16 cellular contexts compared by ENCODE assay signal in genomic region chr12:15364221-15365170, GRCh38. TPM values are rescaled to one million over a fixed set of nuclear protein-coding genes. Genes with fewer than 3 reads are reported as not detected.
DNase-seq lines count a peak whose midpoint lies in the region; ATAC-seq and TF ChIP-seq lines count a peak whose summit lies in the region.
"Had no signal": no experiment of that assay in that cellular context is flagged by ENCODE, and none has a peak within 500 bp of the region (broad histone marks: within the 10 kb centered on the region; RNA-seq: fewer than 3 reads in every experiment).

No MANE protein-coding gene starts in this region.

- CTCF ChIA-PET in A673 (lab: Charles Lee), result no interaction called here
- CTCF ChIA-PET in SK-N-SH (lab: Yijun Ruan, JAX), result interaction anchor here (0.7 to 1.5 kb wide), 2 partner anchors 89 to 397 kb away, joined by 3 to 4 read pairs; no protein-coding TSS in a partner anchor

- H3K27ac ChIP-seq in A673 (ENCODE audit: low read depth, low read length, poor library complexity, severe bottlenecking) (no peak overlapping the region), SK-N-SH (ENCODE audit: low read depth in 2 of 2, low read length in 1 of 2) (peak overlapping the region in 1 of 2 experiments; percentile 11; a peak in 1 of 4 replicates), foreskin keratinocyte (no peak overlapping the region), left lung (no peak overlapping the region)
- H3K27ac ChIP-seq: coronary artery, lower lobe of right lung, SK-N-MC, testis had no signal

- H3K9me3 ChIP-seq in A673 (ENCODE audit: low read depth, low read length, poor library complexity, severe bottlenecking) (no peaks in the 10 kb centered on the region), SK-N-SH (no peaks in the 10 kb centered on the region), left lung (no peaks in the 10 kb centered on the region)
- H3K9me3 ChIP-seq: lower lobe of right lung, testis had no signal

- H3K4me3 ChIP-seq in A673 (ENCODE audit: low read depth, low read length, poor library complexity, severe bottlenecking) (no peak overlapping the region), LNCaP clone FGC (ENCODE audit: low read depth, low read length) (no peak overlapping the region), SK-N-SH (ENCODE audit: low read depth in 2 of 2, low read length in 1 of 2) (no peak overlapping the region), left lung (no peak overlapping the region)
- H3K4me3 ChIP-seq: coronary artery, lower lobe of right lung, SK-N-MC, testis had no signal

- H3K9ac ChIP-seq in SK-N-SH, result no peak overlapping the region

- TF ChIP-seq CTCF in A673 (conservative IDR thresholded peaks at IDR 0.05; ENCODE audit: low read depth, low read length) (no peak), LNCaP clone FGC (IDR thresholded peaks at IDR 0.05; ENCODE audit: control insufficient read depth, extremely low read depth, insufficient read depth) (no peak), SK-N-SH (IDR thresholded peaks at IDR 0.05) (no peak), foreskin keratinocyte (conservative IDR thresholded peaks at IDR 0.05) (no peak), left lung (IDR thresholded peaks at IDR 0.05) (no peak)

- H4K20me1 ChIP-seq in SK-N-SH (ENCODE audit: insufficient read depth), result no peaks in the 10 kb centered on the region

- DNase-seq in A673 (ENCODE audit: low spot score), result peak; percentile 29
- peak; percentile 51 for DNase-seq in LNCaP clone FGC (ENCODE audit: low read depth)
- DNase-seq in SK-N-SH, result no peak
- DNase-seq in foreskin keratinocyte, result peak; percentile 49 to 72
- no peak for DNase-seq in stimulated activated CD4-positive, alpha-beta T cell treated with anti-CD3 and anti-CD28 coated beads, Interleukin-15, amount 100 ng/mL, for 24 hours
- DNase-seq in left lung, result no peak
- DNase-seq: activated CD4-positive, alpha-beta memory T cell treated with anti-CD3 and anti-CD28 coated beads, Interleukin-2, amount 10 ng/mL, durations not matched to agents 7 days and 5 days; lower lobe of right lung; natural killer cell; NCI-H2171; stimulated activated CD8-positive, alpha-beta memory T cell treated with anti-CD3 and anti-CD28 coated beads, Interleukin-4, amount 100 ng/mL, for 48 hours; testis had no signal

- intact Hi-C loops in A673 (cut with micrococcal nuclease; ENCODE audit: unreplicated experiment), result no loop called here
- intact Hi-C loops in left lung (cut with DNase I), result no loop called here

- 39% methylated on average over 4 of the region's 4 CpGs for WGBS in SK-N-SH (ENCODE audit: low lambda C conversion rate)

- no TSS peak for BruUV-seq in A673 (replicated peaks; lab: Mats Ljungman, UMichigan)

- POLR2A ChIA-PET in A673 (lab: Charles Lee; ENCODE audit: low non-redundant PET), result no interaction called here
- POLR2A ChIA-PET in SK-N-SH (lab: Yijun Ruan, JAX), result no interaction called here

- no peak for TF ChIP-seq RAD21 in SK-N-SH (IDR thresholded peaks at IDR 0.05; ENCODE audit: low read length)

- H3K36me3 ChIP-seq in A673 (ENCODE audit: insufficient read depth, low read length, poor library complexity, severe bottlenecking) (no peaks in the 10 kb centered on the region), SK-N-SH (replicated peaks in 1 of 2; ENCODE audit: control insufficient read depth in 1 of 2, insufficient read depth in 2 of 2, low read length in 1 of 2) (no peaks in the 10 kb centered on the region), left lung (no peaks in the 10 kb centered on the region)
- H3K36me3 ChIP-seq: lower lobe of right lung had no signal

- H3K4me2 ChIP-seq in SK-N-SH, result no peak overlapping the region

- H3K27me3 ChIP-seq in A673 (replicated peaks; ENCODE audit: insufficient read depth, low read depth, low read length, poor library complexity), result no peaks in the 10 kb centered on the region
- no peaks in the 10 kb centered on the region for H3K27me3 ChIP-seq in SK-N-SH (ENCODE audit: insufficient read depth)
- H3K27me3 ChIP-seq in foreskin keratinocyte, result no peaks in the 10 kb centered on the region
- no peaks in the 10 kb centered on the region for H3K27me3 ChIP-seq in left lung
- H3K27me3 ChIP-seq: testis had no signal

- ATAC-seq in foreskin keratinocyte (peak; percentile 86), HG02973 (IDR thresholded peaks at IDR 0.05; ENCODE audit: unreplicated experiment) (no peak), left lung (no peak), HG03045 (IDR thresholded peaks at IDR 0.05; ENCODE audit: unreplicated experiment) (no peak)
- ATAC-seq: lower lobe of right lung, natural killer cell had no signal

- no peaks in the 10 kb centered on the region for H3K9me2 ChIP-seq in SK-N-SH

- no peak overlapping the region for H2AFZ ChIP-seq in SK-N-SH (ENCODE audit: low read depth)

- H3K79me2 ChIP-seq in SK-N-SH (ENCODE audit: insufficient read depth), result no peaks in the 10 kb centered on the region

- no peak for TF ChIP-seq EP300 in SK-N-SH (IDR thresholded peaks at IDR 0.05; ENCODE audit: borderline replicate concordance in 1 of 2, low read depth in 1 of 2, low read length in 1 of 2)

- H3K4me1 ChIP-seq in A673 (ENCODE audit: insufficient read depth, low read length, poor library complexity, severe bottlenecking) (peaks cover 14% of the 10 kb centered on the region), SK-N-SH (ENCODE audit: control insufficient read depth in 1 of 2, insufficient read depth in 2 of 2, low read depth in 1 of 2, low read length in 1 of 2) (peaks cover 0 to 10% of the 10 kb centered on the region in 2 experiments; a peak in 2 of 4 replicates), foreskin keratinocyte (peaks cover 15% of the 10 kb centered on the region), left lung (no peaks in the 10 kb centered on the region)
- H3K4me1 ChIP-seq: lower lobe of right lung, testis had no signal

- H3F3A ChIP-seq in SK-N-SH (replicated peaks; ENCODE audit: insufficient read depth), result no peaks in the 10 kb centered on the region

TF ChIP-seq in SK-N-SH, 30 proteins besides CTCF, POLR2A, EP300 and RAD21:
- no peak for TF ChIP-seq GABPA (IDR thresholded peaks at IDR 0.05; ENCODE audit: low read depth)
- no peak for TF ChIP-seq FOXJ3 (CRISPR knock-in tag; IDR thresholded peaks at IDR 0.05)
- no peak for TF ChIP-seq JUND (IDR thresholded peaks at IDR 0.05)
- no peak for TF ChIP-seq MEF2A (IDR thresholded peaks at IDR 0.05; ENCODE audit: borderline replicate concordance, low read depth)
- peak; percentile 9; the same call in 1 of the 2 replicates for TF ChIP-seq TCF12 (IDR thresholded peaks at IDR 0.05)
- TF ChIP-seq, protein P1, sequence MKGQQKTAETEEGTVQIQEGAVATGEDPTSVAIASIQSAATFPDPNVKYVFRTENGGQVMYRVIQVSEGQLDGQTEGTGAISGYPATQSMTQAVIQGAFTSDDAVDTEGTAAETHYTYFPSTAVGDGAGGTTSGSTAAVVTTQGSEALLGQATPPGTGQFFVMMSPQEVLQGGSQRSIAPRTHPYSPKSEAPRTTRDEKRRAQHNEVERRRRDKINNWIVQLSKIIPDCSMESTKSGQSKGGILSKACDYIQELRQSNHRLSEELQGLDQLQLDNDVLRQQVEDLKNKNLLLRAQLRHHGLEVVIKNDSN (IDR thresholded peaks at IDR 0.05; ENCODE audit: borderline replicate concordance, low read depth), result no peak

RNA-seq across cellular contexts. Expression of gene PTPRO, which starts 42.2 kb away (rescaled TPM):
- total RNA-seq in A673 (2021), result 2.8 and 3.8 TPM in 2 replicates
- 1.4 and 1.9 TPM in 2 replicates for polyA plus RNA-seq in SK-N-SH (2012; rRNA removed)
- polyA plus RNA-seq in SK-N-SH (2012; cell fraction: cytosol; rRNA removed), result 1.3 and 1.4 TPM in 2 replicates
- polyA plus RNA-seq in SK-N-SH (2012; cell fraction: nucleus; rRNA removed), result 1.1 and 1.4 TPM in 2 replicates
- 0.03 and 0.07 TPM in 2 replicates for total RNA-seq in foreskin keratinocyte
- 0.03 and 0.04 TPM in 2 replicates for polyA plus RNA-seq in foreskin keratinocyte
- 10 to 100 TPM in 1 of 2 donors, 1 to 10 TPM in 1; 6.3 to 11.9 TPM for total RNA-seq in left lung

Comparison
In these comparisons a context has a peak if more than half of its experiments do, and no peak if none do; other contexts are left out.
1. DNase-seq: peak in A673 (single experiment), LNCaP clone FGC (single experiment) and foreskin keratinocyte (2 of 2); none in SK-N-SH (single experiment), stimulated activated CD4-positive, alpha-beta T cell treated with anti-CD3 and anti-CD28 coated beads, Interleukin-15, amount 100 ng/mL, for 24 hours (single experiment) and left lung (0 of 2).